8 cellular contexts compared by ENCODE assay signal in genomic region chr15:25871403-25871802, GRCh38.
"Had no signal": no experiment of that assay in that cellular context is flagged by ENCODE, and none has a peak within 500 bp of the region (broad histone marks: within the 10 kb centered on the region; RNA-seq: fewer than 3 reads in every experiment).

No MANE protein-coding gene starts in this region.

- DNase-seq: GDM1, GF-D8 had no signal

- H3K4me3 ChIP-seq: GM12878 had no signal

- ATAC-seq: GM12878 had no signal

- FAIRE-seq: G401.6, GM12878, GM12891, GM12892, GM18507, GM19239 had no signal
